Comparison of ENCODE assay signal across 27 cellular contexts in the genomic region with DNA sequence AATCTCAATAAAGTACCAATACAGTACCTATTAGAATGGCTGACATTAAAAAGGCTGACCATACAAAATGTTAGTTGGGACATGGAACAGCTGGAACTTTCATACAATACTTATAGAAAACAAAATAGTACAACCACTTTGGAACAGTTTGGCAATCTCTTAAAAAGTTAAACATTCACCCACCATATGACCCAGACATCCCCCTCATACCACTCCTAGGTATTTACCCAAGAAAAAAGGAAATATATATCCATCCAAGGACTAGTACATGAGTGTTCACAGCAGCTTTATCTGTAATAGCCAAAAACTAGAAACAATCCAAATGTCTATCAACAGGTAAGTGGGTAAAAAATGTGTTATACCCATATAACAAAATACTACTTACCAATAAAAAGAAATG.
"Had no signal": no experiment of that assay in that cellular context is flagged by ENCODE, and none has a peak within 500 bp of the region (broad histone marks: within the 10 kb centered on the region; RNA-seq: fewer than 3 reads in every experiment).

No MANE protein-coding gene starts in this region.

- H3K4me3 Mint-ChIP-seq: activated CD4-positive, alpha-beta T cell treated with anti-CD3 and anti-CD28 coated beads, Interleukin-2, amount 10 ng/mL, durations not matched to agents 24 days and 14 days; activated CD8-positive, alpha-beta T cell treated with anti-CD3 and anti-CD28 coated beads, Interleukin-2, amount 10 ng/mL, durations not matched to agents 7 days and 5 days; activated naive CD8-positive, alpha-beta T cell; activated naive CD8-positive, alpha-beta T cell treated with anti-CD3 and anti-CD28 coated beads, Interleukin-2, amount 50 U/mL, for 24 hours; brain had no signal

- H3K4me1 Mint-ChIP-seq: activated naive CD8-positive, alpha-beta T cell treated with anti-CD3 and anti-CD28 coated beads, Interleukin-2, amount 50 U/mL, for 24 hours had no signal

- DNase-seq: activated CD4-positive, alpha-beta T cell treated with anti-CD3 and anti-CD28 coated beads, Interleukin-2, amount 10 ng/mL, durations not matched to agents 24 days and 14 days; activated CD4-positive, alpha-beta T cell treated with anti-CD3 and anti-CD28 coated beads, Interleukin-2, amount 50 U/mL, for 4 hours; activated CD8-positive, alpha-beta T cell treated with anti-CD3 and anti-CD28 coated beads, Interleukin-2, amount 10 ng/mL, durations not matched to agents 7 days and 5 days; activated gamma-delta T cell; activated naive CD4-positive, alpha-beta T cell treated with Interleukin-2 at 50 U/mL for 16 hours; activated naive CD8-positive, alpha-beta T cell treated with anti-CD3 and anti-CD28 coated beads, Interleukin-2, amount 50 U/mL, for 24 hours; anterior cingulate cortex; caudate nucleus; cerebellar nuclear complex; MM.1S; MV-4-11; NCI-H1092; NCI-H1436 treated with DMSO at 0.1 percent for 48 hours; NCI-H1694 treated with DMSO at 0.1 percent for 48 hours; NCI-H2029; NCI-H345; NCI-H526; NCI-H748 treated with DMSO at 0.1 percent for 48 hours; NK-92 treated with Interleukin-12 subunit alpha and Interleukin-12 subunit beta, amount 100 ng/mL, for 24 hours; PC-3; Peyer's patch; RPMI8226; SW 1271 had no signal

- H3K9me3 Mint-ChIP-seq: activated naive CD8-positive, alpha-beta T cell treated with anti-CD3 and anti-CD28 coated beads, Interleukin-2, amount 50 U/mL, for 24 hours; activated T-helper 2 cell treated with anti-CD3 and anti-CD28 coated beads, Interferon-gamma antibody, Interleukin-2, Interleukin-4, amounts not matched to agents 10 μg/mL and 5 μg/mL and 100 μg/mL, durations not matched to agents 14 hours and 24 hours and 36 hours; brain had no signal

- H3K27ac Mint-ChIP-seq: activated CD4-positive, alpha-beta T cell treated with anti-CD3 and anti-CD28 coated beads, Interleukin-2, amount 10 ng/mL, durations not matched to agents 24 days and 14 days; activated naive CD8-positive, alpha-beta T cell treated with anti-CD3 and anti-CD28 coated beads, Interleukin-2, amount 50 U/mL, for 24 hours; activated T-helper 2 cell treated with anti-CD3 and anti-CD28 coated beads, Interferon-gamma antibody, Interleukin-2, Interleukin-4, amounts not matched to agents 10 μg/mL and 5 μg/mL and 100 μg/mL, durations not matched to agents 14 hours and 24 hours and 36 hours had no signal

- H3K27me3 Mint-ChIP-seq: activated CD4-positive, alpha-beta T cell treated with anti-CD3 and anti-CD28 coated beads, Interleukin-2, amount 10 ng/mL, durations not matched to agents 24 days and 14 days; activated naive CD8-positive, alpha-beta T cell; activated naive CD8-positive, alpha-beta T cell treated with anti-CD3 and anti-CD28 coated beads, Interleukin-2, amount 50 U/mL, for 24 hours; brain had no signal

- ATAC-seq: activated CD8-positive, alpha-beta T cell treated with anti-CD3 and anti-CD28 coated beads, Interleukin-2, amount 10 ng/mL, durations not matched to agents 7 days and 5 days; activated naive CD8-positive, alpha-beta T cell treated with anti-CD3 and anti-CD28 coated beads, Interleukin-2, amount 50 U/mL, for 24 hours; PC-3; Right ventricle myocardium inferior had no signal
